ENCODE assay signal across 23 cellular contexts in the genomic region with DNA sequence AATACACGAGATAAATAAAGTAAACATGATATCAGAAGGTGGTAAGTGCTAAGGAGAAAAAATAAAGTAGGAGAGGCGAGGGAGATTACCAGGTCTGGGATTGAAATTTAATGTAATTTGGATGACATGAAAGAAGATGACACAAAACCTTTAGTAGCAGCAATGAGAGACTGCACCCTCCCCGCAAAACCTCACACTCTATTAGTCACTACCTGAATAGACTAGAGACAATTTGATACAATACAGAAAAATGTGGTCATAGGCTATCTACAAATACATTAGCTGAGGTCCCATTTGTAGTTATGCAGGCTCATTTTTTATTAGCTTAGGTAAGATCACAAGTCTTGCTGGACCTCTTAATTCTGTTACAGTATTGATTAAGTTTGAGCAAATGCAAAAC.
"Had no signal": no experiment of that assay in that cellular context is flagged by ENCODE, and none has a peak within 500 bp of the region (broad histone marks: within the 10 kb centered on the region; RNA-seq: fewer than 3 reads in every experiment).

No MANE protein-coding gene starts in this region.

- H3K4me3 ChIP-seq: colonic mucosa, esophagus squamous epithelium, gastrocnemius medialis, heart right ventricle, left lung, lower lobe of right lung, mucosa of descending colon had no signal

- DNase-seq: colonic mucosa; cortex of kidney; effector CD8-positive, alpha-beta T cell; erythroblast; esophagus squamous epithelium; foreskin fibroblast; foreskin melanocyte; gastrocnemius medialis; glutamatergic neuron; head of caudate nucleus; heart right ventricle; hippocampal formation; left cardiac atrium; left lung; left ventricle myocardium superior; lower lobe of right lung; mesendoderm; mucosa of descending colon; naive B cell had no signal

- H3K36me3 Mint-ChIP-seq: memory B cell, mesothelial cell of epicardium, naive B cell had no signal

- H3K4me3 Mint-ChIP-seq: dendritic cell treated with granulocyte-macrophage colony-stimulating factor and Interleukin-4, amounts not matched to agents 40 ng/mL and 50 ng/mL, for 4 days; memory B cell; mesothelial cell of epicardium; naive B cell had no signal

- H3K9me3 Mint-ChIP-seq: dendritic cell treated with granulocyte-macrophage colony-stimulating factor and Interleukin-4, amounts not matched to agents 40 ng/mL and 50 ng/mL, for 4 days; memory B cell; naive B cell had no signal

- H3K27ac Mint-ChIP-seq: dendritic cell treated with granulocyte-macrophage colony-stimulating factor and Interleukin-4, amounts not matched to agents 40 ng/mL and 50 ng/mL, for 4 days; memory B cell; mesothelial cell of epicardium; naive B cell had no signal

- ATAC-seq: esophagus mucosa, gastrocnemius medialis, heart right ventricle, left cardiac atrium, left lung, left ventricle myocardium superior, lower lobe of right lung, mucosa of descending colon had no signal

- H3K4me1 Mint-ChIP-seq: memory B cell, mesothelial cell of epicardium, naive B cell had no signal
